In the genomic region with DNA sequence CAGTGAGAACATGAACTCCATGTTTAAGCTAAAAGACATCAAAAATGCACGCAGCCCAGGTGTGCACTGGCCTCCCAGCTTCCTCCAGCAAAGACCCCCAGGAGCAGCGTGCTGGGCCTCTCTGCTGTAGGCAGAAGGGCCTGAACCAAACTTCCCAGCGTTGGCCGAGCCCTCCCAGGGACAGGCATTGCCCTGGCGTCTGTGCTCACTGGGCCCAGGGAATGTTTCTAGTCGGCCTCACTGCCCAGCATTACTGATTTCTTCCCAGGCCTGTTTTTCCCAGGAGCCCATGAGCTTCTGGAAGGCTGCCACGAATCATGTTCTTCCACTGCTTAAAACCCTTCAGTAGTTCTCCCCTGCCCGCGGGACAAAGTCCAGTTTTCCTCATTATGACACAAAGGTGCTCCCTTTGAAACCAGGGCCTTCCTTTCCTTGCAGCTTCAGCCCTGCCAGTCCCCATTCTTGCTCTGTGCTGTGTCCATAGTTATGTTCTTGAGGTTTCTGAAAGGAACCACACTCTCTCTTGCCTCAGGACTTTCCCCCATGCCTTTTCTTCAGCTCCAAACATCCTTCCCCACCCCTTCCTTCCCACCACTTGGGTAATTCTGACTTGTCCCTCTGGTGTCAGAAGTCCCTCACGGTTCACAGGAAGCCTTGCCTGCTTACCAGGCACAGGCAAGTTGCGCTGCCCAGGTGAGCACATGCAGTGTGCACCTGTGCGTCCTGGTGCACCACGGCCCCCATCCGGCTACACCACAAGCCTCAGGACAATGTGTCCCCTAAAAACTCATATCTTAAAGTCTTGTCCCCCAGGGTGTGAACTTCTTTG, we compare ENCODE assay signal across 13 cellular contexts.
DNase-seq lines count a peak whose midpoint lies in the region; ATAC-seq and TF ChIP-seq lines count a peak whose summit lies in the region.
"Had no signal": no experiment of that assay in that cellular context is flagged by ENCODE, and none has a peak within 500 bp of the region (broad histone marks: within the 10 kb centered on the region; RNA-seq: fewer than 3 reads in every experiment).

No MANE protein-coding gene starts in this region.

- H4K20me1 ChIP-seq in GM23338 (replicated peaks; ENCODE audit: insufficient read depth) = no peaks in the 10 kb centered on the region

- H3K9me2 ChIP-seq in GM23338 (ENCODE audit: insufficient read depth) = peaks cover 17% of the 10 kb centered on the region

- H3K4me1 ChIP-seq in GM23338 (ENCODE audit: insufficient read depth) (peaks cover 3% of the 10 kb centered on the region; the same call in 1 of the 2 replicates), colonic mucosa (peaks cover 9% of the 10 kb centered on the region), mucosa of rectum (ENCODE audit: control insufficient read depth in 2 of 2, insufficient read depth in 2 of 2, low read length in 2 of 2) (peaks cover 15 to 17% of the 10 kb centered on the region in 2 donors), breast epithelium (no peaks in the 10 kb centered on the region)
- H3K4me1 ChIP-seq: BE2C, psoas muscle had no signal

- no peak overlapping the region for H3K4me3 Mint-ChIP-seq in GM23338

- intact Hi-C loops in colonic mucosa (cut with DNase I) (no loop called here), breast epithelium (cut with DNase I; ENCODE audit: low total_unique reads) (no loop called here)

- H3K9ac ChIP-seq in colonic mucosa (ENCODE audit: low read depth in 2 of 2, low read length in 2 of 2) (peak overlapping the region in 1 of 2 donors; percentile 67), mucosa of rectum (ENCODE audit: low read depth in 1 of 2, low read length in 2 of 2) (peak overlapping the region; percentile 18 to 38)

- H3K9me3 ChIP-seq in colonic mucosa (no peaks in the 10 kb centered on the region), mucosa of rectum (ENCODE audit: control insufficient read depth in 2 of 2, low read length in 2 of 2) (no peaks in the 10 kb centered on the region), breast epithelium (no peaks in the 10 kb centered on the region), MG63 (no peaks in the 10 kb centered on the region)
- H3K9me3 ChIP-seq: BE2C, psoas muscle, upper lobe of left lung had no signal

- no peaks in the 10 kb centered on the region for H3K79me2 ChIP-seq in GM23338 (replicated peaks; ENCODE audit: insufficient read depth)

- H3F3A ChIP-seq in GM23338 (replicated peaks; ENCODE audit: low read depth) = no peaks in the 10 kb centered on the region

- H3K27me3 ChIP-seq in GM23338 (ENCODE audit: insufficient read depth) (no peaks in the 10 kb centered on the region), colonic mucosa (no peaks in the 10 kb centered on the region), mucosa of rectum (ENCODE audit: control insufficient read depth in 2 of 2, insufficient read depth in 2 of 2, low read length in 2 of 2) (no peaks in the 10 kb centered on the region), breast epithelium (no peaks in the 10 kb centered on the region), MG63 (no peaks in the 10 kb centered on the region)
- H3K27me3 ChIP-seq: BE2C, upper lobe of left lung had no signal

- H3K27ac ChIP-seq in GM23338 (ENCODE audit: low read depth) (no peak overlapping the region), colonic mucosa (peak overlapping the region; percentile 43), mucosa of rectum (ENCODE audit: low read depth in 2 of 2, low read length in 2 of 2) (peak overlapping the region; percentile 67 to 80), breast epithelium (peak overlapping the region in 1 of 2 donors; percentile 10)
- H3K27ac ChIP-seq: psoas muscle had no signal

- ATAC-seq in GM23338 = no peak
- no peak for ATAC-seq in HG03025 (IDR thresholded peaks at IDR 0.05; ENCODE audit: low FRiP score, unreplicated experiment)

- no peaks in the 10 kb centered on the region; the same call in 2 of the 3 replicates for H3K9me3 Mint-ChIP-seq in GM23338

- peaks cover 18% of the 10 kb centered on the region for H3K4me1 Mint-ChIP-seq in GM23338

- H3K4me3 ChIP-seq in GM23338 = no peak overlapping the region
- H3K4me3 ChIP-seq in colonic mucosa = no peak overlapping the region
- peak overlapping the region in 1 of 2 donors; percentile 7 for H3K4me3 ChIP-seq in mucosa of rectum (ENCODE audit: low read length in 2 of 2)
- no peak overlapping the region for H3K4me3 ChIP-seq in breast epithelium
- no peak overlapping the region for H3K4me3 ChIP-seq in MG63
- H3K4me3 ChIP-seq: psoas muscle, upper lobe of left lung had no signal

- H3K36me3 ChIP-seq in GM23338 (ENCODE audit: insufficient read depth) (no peaks in the 10 kb centered on the region), colonic mucosa (no peaks in the 10 kb centered on the region), mucosa of rectum (ENCODE audit: control insufficient read depth in 2 of 2, insufficient read depth in 2 of 2, low read length in 2 of 2) (no peaks in the 10 kb centered on the region), breast epithelium (no peaks in the 10 kb centered on the region), MG63 (no peaks in the 10 kb centered on the region)
- H3K36me3 ChIP-seq: BE2C, upper lobe of left lung had no signal

- no peak overlapping the region for H3K4me2 ChIP-seq in GM23338

- H3K27ac Mint-ChIP-seq in GM23338 = no peak overlapping the region

- no peak for TF ChIP-seq POLR2A in breast epithelium (IDR thresholded peaks at IDR 0.05)

- H3K27me3 Mint-ChIP-seq in GM23338 (ENCODE audit: insufficient read depth, low read depth, poor library complexity) = peaks cover 12% of the 10 kb centered on the region

- no peaks in the 10 kb centered on the region; the same call in 2 of the 3 replicates for H3K36me3 Mint-ChIP-seq in GM23338 (ENCODE audit: low read depth)

- H2AFZ ChIP-seq in GM23338 = peak overlapping the region; percentile 74

- no peak for TF ChIP-seq CTCF in GM23338 (conservative IDR thresholded peaks at IDR 0.05; ENCODE audit: low read depth in 2 of 2)
- no peak for TF ChIP-seq CTCF in colonic mucosa (IDR thresholded peaks at IDR 0.05)
- no peak for TF ChIP-seq CTCF in breast epithelium (IDR thresholded peaks at IDR 0.05)

- DNase-seq in Ammon's horn (ENCODE audit: low spot score) (peak; percentile 25), GM23338 (ENCODE audit: low spot score) (no peak), colonic mucosa (peak; percentile 89), GF-D8 (lab: John Stamatoyannopoulos, UW) (no peak), breast epithelium (ENCODE audit: low spot score in 2 of 2) (no peak), MG63 (no peak)
- DNase-seq: BE2C, KG1, NCI-H2081 had no signal

TF ChIP-seq in GM23338, 12 proteins besides CTCF, POLR2A, EP300 and RAD21 (continues in another document):
- TF ChIP-seq ZNF114 (CRISPR knock-in tag; IDR thresholded peaks at IDR 0.05) (no peak), EZH2phosphoT487 (IDR thresholded peaks at IDR 0.05; ENCODE audit: unreplicated experiment) (no peak), REST (IDR thresholded peaks at IDR 0.05; ENCODE audit: unreplicated experiment) (no peak), ZNF331 (CRISPR knock-in tag; IDR thresholded peaks at IDR 0.05; ENCODE audit: low read depth) (no peak), JUNB (IDR thresholded peaks at IDR 0.05; ENCODE audit: unreplicated experiment) (no peak), POLR2AphosphoS5 (IDR thresholded peaks at IDR 0.05; ENCODE audit: low read depth) (no peak), EZH2 (IDR thresholded peaks at IDR 0.05; ENCODE audit: low read depth, unreplicated experiment) (no peak)

Comparison
In these comparisons a context has a peak if more than half of its experiments do, and no peak if none do; other contexts are left out.
1. DNase-seq: peak in Ammon's horn (single experiment) and colonic mucosa (single experiment); none in GM23338 (single experiment), GF-D8 (single experiment), breast epithelium (0 of 2) and MG63 (single experiment).